In genomic region chr6:7166410-7167293, GRCh38 we compare ENCODE assay signal across 1 cellular context.
TF ChIP-seq lines count a peak whose summit lies in the region.

No MANE protein-coding gene starts in this region.

TF ChIP-seq in K562, 482 proteins besides CTCF, POLR2A, EP300 and RAD21 (continued from another document and continues in another):
- TF ChIP-seq DACH1 (IDR thresholded peaks at IDR 0.05; ENCODE audit: partially characterized antibody) (peak; percentile 98), TBL1XR1 (IDR thresholded peaks at IDR 0.05; ENCODE audit: low read length in 2 of 2) (peak in 1 of 2 experiments; percentile 75; a peak in 2 of 4 replicates), TAL1 (IDR thresholded peaks at IDR 0.05) (peak; percentile 38), NFIC (IDR thresholded peaks at IDR 0.05) (peak; percentile 28), ZSCAN32 (CRISPR knock-in tag; IDR thresholded peaks at IDR 0.05) (no peak), LEF1 (IDR thresholded peaks at IDR 0.05) (peak; percentile 80), RBM25 (IDR thresholded peaks at IDR 0.05; ENCODE audit: low read depth, low read length, severe bottlenecking) (no peak), ZNF778 (CRISPR knock-in tag; IDR thresholded peaks at IDR 0.05) (no peak), CCAR2 (IDR thresholded peaks at IDR 0.05; ENCODE audit: low read depth, low read length) (no peak), ZKSCAN1 (IDR thresholded peaks at IDR 0.05; ENCODE audit: low read depth, low read length) (no peak), TCF3 (CRISPR knock-in tag; IDR thresholded peaks at IDR 0.05) (peak; percentile 71), IRF9 (tag; IDR thresholded peaks at IDR 0.05) (peak; percentile 66), RCOR1 (IDR thresholded peaks at IDR 0.05; ENCODE audit: borderline replicate concordance in 1 of 2, low read depth in 2 of 2, low read length in 2 of 2) (peak; percentile 17 to 92; a peak in 2 of 4 replicates), GTF2A2 (tag; IDR thresholded peaks at IDR 0.05) (peak; percentile 60; the same call in 1 of the 2 replicates), RBBP5 (IDR thresholded peaks at IDR 0.05; ENCODE audit: borderline replicate concordance, insufficient read depth, low read length, poor library complexity, severe bottlenecking) (no peak), HSF4 (CRISPR knock-in tag; IDR thresholded peaks at IDR 0.05; ENCODE audit: borderline replicate concordance) (peak; percentile 85), USF2 (CRISPR knock-in tag; IDR thresholded peaks at IDR 0.05) (no peak), ELF4 (CRISPR knock-in tag; IDR thresholded peaks at IDR 0.05) (no peak; the same call in 1 of the 2 replicates), AFF1 (IDR thresholded peaks at IDR 0.05; ENCODE audit: low read depth in 1 of 2, partially characterized antibody in 2 of 2) (peak in 1 of 2 experiments; percentile 84), SIRT6 (IDR thresholded peaks at IDR 0.05; ENCODE audit: low read depth, low read length) (no peak), ZNF175 (CRISPR knock-in tag; IDR thresholded peaks at IDR 0.05; ENCODE audit: low read depth) (peak; percentile 96)
- TF ChIP-seq, protein P1, sequence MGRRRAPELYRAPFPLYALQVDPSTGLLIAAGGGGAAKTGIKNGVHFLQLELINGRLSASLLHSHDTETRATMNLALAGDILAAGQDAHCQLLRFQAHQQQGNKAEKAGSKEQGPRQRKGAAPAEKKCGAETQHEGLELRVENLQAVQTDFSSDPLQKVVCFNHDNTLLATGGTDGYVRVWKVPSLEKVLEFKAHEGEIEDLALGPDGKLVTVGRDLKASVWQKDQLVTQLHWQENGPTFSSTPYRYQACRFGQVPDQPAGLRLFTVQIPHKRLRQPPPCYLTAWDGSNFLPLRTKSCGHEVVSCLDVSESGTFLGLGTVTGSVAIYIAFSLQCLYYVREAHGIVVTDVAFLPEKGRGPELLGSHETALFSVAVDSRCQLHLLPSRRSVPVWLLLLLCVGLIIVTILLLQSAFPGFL (CRISPR knock-in tag; IDR thresholded peaks at IDR 0.05), result no peak
- TF ChIP-seq, protein P2, sequence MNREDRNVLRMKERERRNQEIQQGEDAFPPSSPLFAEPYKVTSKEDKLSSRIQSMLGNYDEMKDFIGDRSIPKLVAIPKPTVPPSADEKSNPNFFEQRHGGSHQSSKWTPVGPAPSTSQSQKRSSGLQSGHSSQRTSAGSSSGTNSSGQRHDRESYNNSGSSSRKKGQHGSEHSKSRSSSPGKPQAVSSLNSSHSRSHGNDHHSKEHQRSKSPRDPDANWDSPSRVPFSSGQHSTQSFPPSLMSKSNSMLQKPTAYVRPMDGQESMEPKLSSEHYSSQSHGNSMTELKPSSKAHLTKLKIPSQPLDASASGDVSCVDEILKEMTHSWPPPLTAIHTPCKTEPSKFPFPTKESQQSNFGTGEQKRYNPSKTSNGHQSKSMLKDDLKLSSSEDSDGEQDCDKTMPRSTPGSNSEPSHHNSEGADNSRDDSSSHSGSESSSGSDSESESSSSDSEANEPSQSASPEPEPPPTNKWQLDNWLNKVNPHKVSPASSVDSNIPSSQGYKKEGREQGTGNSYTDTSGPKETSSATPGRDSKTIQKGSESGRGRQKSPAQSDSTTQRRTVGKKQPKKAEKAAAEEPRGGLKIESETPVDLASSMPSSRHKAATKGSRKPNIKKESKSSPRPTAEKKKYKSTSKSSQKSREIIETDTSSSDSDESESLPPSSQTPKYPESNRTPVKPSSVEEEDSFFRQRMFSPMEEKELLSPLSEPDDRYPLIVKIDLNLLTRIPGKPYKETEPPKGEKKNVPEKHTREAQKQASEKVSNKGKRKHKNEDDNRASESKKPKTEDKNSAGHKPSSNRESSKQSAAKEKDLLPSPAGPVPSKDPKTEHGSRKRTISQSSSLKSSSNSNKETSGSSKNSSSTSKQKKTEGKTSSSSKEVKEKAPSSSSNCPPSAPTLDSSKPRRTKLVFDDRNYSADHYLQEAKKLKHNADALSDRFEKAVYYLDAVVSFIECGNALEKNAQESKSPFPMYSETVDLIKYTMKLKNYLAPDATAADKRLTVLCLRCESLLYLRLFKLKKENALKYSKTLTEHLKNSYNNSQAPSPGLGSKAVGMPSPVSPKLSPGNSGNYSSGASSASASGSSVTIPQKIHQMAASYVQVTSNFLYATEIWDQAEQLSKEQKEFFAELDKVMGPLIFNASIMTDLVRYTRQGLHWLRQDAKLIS (CRISPR knock-in tag; IDR thresholded peaks at IDR 0.05), result no peak
- TF ChIP-seq, protein P3, sequence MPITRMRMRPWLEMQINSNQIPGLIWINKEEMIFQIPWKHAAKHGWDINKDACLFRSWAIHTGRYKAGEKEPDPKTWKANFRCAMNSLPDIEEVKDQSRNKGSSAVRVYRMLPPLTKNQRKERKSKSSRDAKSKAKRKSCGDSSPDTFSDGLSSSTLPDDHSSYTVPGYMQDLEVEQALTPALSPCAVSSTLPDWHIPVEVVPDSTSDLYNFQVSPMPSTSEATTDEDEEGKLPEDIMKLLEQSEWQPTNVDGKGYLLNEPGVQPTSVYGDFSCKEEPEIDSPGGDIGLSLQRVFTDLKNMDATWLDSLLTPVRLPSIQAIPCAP (CRISPR knock-in tag; IDR thresholded peaks at IDR 0.05; ENCODE audit: borderline replicate concordance), result no peak
- TF ChIP-seq, protein P4, sequence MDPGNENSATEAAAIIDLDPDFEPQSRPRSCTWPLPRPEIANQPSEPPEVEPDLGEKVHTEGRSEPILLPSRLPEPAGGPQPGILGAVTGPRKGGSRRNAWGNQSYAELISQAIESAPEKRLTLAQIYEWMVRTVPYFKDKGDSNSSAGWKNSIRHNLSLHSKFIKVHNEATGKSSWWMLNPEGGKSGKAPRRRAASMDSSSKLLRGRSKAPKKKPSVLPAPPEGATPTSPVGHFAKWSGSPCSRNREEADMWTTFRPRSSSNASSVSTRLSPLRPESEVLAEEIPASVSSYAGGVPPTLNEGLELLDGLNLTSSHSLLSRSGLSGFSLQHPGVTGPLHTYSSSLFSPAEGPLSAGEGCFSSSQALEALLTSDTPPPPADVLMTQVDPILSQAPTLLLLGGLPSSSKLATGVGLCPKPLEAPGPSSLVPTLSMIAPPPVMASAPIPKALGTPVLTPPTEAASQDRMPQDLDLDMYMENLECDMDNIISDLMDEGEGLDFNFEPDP (CRISPR knock-in tag; IDR thresholded peaks at IDR 0.05), result 0 out of 2 replicates have a peak, but pooled peaks have one; percentile 63
- TF ChIP-seq, protein P5, sequence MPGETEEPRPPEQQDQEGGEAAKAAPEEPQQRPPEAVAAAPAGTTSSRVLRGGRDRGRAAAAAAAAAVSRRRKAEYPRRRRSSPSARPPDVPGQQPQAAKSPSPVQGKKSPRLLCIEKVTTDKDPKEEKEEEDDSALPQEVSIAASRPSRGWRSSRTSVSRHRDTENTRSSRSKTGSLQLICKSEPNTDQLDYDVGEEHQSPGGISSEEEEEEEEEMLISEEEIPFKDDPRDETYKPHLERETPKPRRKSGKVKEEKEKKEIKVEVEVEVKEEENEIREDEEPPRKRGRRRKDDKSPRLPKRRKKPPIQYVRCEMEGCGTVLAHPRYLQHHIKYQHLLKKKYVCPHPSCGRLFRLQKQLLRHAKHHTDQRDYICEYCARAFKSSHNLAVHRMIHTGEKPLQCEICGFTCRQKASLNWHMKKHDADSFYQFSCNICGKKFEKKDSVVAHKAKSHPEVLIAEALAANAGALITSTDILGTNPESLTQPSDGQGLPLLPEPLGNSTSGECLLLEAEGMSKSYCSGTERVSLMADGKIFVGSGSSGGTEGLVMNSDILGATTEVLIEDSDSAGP (CRISPR knock-in tag; IDR thresholded peaks at IDR 0.05), result no peak; the same call in 1 of the 2 replicates
- TF ChIP-seq, protein P6, sequence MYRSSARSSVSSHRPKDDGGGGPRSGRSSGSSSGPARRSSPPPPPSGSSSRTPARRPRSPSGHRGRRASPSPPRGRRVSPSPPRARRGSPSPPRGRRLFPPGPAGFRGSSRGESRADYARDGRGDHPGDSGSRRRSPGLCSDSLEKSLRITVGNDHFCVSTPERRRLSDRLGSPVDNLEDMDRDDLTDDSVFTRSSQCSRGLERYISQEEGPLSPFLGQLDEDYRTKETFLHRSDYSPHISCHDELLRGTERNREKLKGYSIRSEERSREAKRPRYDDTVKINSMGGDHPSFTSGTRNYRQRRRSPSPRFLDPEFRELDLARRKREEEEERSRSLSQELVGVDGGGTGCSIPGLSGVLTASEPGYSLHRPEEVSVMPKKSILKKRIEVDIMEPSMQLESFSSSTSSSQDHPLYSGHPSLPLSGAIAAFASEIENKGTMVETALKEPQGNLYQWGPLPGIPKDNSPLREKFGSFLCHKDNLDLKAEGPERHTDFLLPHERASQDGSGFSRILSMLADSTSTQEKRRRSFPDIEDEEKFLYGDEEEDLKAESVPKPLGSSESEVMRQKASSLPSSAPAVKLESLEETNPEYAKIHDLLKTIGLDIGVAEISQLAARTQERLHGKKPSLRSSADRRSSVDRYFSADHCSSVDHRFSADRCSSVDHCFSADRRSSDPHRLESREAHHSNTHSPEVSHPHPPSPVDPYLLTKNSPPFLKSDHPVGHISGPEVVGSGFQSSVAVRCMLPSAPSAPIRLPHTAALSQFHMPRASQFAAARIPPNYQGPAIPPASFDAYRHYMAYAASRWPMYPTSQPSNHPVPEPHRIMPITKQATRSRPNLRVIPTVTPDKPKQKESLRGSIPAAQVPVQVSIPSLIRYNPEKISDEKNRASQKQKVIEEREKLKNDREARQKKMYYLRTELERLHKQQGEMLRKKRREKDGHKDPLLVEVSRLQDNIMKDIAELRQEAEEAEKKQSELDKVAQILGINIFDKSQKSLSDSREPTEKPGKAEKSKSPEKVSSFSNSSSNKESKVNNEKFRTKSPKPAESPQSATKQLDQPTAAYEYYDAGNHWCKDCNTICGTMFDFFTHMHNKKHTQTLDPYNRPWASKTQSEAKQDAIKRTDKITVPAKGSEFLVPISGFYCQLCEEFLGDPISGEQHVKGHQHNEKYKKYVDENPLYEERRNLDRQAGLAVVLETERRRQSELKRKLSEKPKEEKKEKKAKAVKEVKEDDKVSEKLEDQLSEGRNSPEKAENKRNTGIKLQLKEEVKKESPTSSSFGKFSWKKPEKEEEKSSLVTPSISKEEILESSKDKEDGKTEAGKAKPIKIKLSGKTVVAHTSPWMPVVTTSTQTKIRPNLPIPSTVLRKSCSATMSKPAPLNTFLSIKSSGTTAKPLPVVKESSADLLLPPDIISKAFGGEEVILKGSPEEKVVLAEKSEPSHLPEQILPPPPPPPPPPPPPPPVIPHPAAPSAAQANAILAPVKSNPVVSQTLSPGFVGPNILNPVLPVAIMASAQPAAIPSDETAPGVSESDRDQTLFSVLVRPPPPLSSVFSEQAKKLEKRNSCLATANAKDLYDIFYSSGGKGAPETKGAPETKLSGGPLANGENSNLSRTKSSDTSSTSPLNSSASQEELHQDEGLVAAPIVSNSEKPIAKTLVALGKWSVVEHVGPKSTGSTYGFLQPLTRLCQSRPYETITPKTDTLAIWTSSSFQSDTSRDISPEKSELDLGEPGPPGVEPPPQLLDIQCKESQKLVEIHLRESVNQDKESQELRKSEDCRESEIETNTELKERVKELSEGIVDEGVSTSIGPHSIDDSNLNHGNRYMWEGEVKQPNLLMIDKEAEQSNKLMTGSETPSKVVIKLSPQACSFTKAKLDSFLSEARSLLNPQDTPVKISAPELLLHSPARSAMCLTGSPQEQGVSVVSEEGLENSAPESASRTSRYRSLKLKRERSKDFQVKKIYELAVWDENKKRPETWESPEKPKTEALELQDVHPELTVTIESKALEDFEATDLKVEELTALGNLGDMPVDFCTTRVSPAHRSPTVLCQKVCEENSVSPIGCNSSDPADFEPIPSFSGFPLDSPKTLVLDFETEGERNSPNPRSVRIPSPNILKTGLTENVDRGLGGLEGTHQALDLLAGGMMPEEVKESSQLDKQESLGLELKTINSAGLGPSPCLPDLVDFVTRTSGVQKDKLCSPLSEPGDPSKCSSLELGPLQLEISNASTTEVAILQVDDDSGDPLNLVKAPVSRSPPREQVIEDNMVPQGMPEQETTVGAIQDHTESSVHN (IDR thresholded peaks at IDR 0.05; ENCODE audit: borderline replicate concordance in 1 of 2, low read depth in 1 of 2), result peak in 1 of 2 experiments; percentile 98; a peak in 2 of 4 replicates
- TF ChIP-seq, protein P7, sequence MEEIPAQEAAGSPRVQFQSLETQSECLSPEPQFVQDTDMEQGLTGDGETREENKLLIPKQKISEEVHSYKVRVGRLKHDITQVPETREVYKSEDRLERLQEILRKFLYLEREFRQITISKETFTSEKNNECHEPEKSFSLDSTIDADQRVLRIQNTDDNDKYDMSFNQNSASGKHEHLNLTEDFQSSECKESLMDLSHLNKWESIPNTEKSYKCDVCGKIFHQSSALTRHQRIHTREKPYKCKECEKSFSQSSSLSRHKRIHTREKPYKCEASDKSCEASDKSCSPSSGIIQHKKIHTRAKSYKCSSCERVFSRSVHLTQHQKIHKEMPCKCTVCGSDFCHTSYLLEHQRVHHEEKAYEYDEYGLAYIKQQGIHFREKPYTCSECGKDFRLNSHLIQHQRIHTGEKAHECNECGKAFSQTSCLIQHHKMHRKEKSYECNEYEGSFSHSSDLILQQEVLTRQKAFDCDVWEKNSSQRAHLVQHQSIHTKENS (CRISPR knock-in tag; IDR thresholded peaks at IDR 0.05), result no peak
